8 cellular contexts compared by ENCODE assay signal in genomic region chr16:30874244-30874820, GRCh38. TPM values are rescaled to one million over a fixed set of nuclear protein-coding genes. Genes with fewer than 3 reads are reported as not detected.
DNase-seq lines count a peak whose midpoint lies in the region; ATAC-seq and TF ChIP-seq lines count a peak whose summit lies in the region.

No MANE protein-coding gene starts in this region.

- no peaks in the 10 kb centered on the region for H3K9me3 Mint-ChIP-seq in mesothelial cell of epicardium

- peak overlapping the region; percentile 88 for H3K4me3 Mint-ChIP-seq in mesothelial cell of epicardium

- TF ChIP-seq CTCF in left ventricle myocardium inferior (IDR thresholded peaks at IDR 0.05; ENCODE audit: borderline replicate concordance) (no peak), brain microvascular endothelial cell (IDR thresholded peaks at IDR 0.05; ENCODE audit: low read depth, low read length, missing control alignments) (no peak), mesothelial cell of epicardium (IDR thresholded peaks at IDR 0.05; ENCODE audit: unreplicated experiment) (no peak)

- H3K27me3 Mint-ChIP-seq in mesothelial cell of epicardium (ENCODE audit: low read depth) = no peaks in the 10 kb centered on the region

- in situ Hi-C loops in brain microvascular endothelial cell (cut with HindIII; ENCODE audit: low pct_ligation_motif_present, low sequenced_read_pairs) = no loop called here

- peak overlapping the region; percentile 100 for H3K27ac Mint-ChIP-seq in mesothelial cell of epicardium

- H3K4me3 ChIP-seq in left ventricle myocardium inferior (peak overlapping the region; percentile 99), brain microvascular endothelial cell (ENCODE audit: low read depth, low read length) (peak overlapping the region; percentile 91)

- no peak for ATAC-seq in HG02981 (IDR thresholded peaks at IDR 0.05; ENCODE audit: unreplicated experiment)
- ATAC-seq in HG02938 (IDR thresholded peaks at IDR 0.05; ENCODE audit: unreplicated experiment) = no peak

- DNase-seq in left ventricle myocardium inferior = no peak
- no peak for DNase-seq in cardiac septum (ENCODE audit: low spot score)
- DNase-seq in brain microvascular endothelial cell = no peak
- DNase-seq in mesothelial cell of epicardium (ENCODE audit: low spot score in 2 of 2, unreplicated experiment in 2 of 2) = no peak
- no peak for DNase-seq in NCI-H2171 treated with DMSO at 0.1 percent for 48 hours (lab: John Stamatoyannopoulos, UW)
- no peak for DNase-seq in midbrain (lab: John Stamatoyannopoulos, UW)

- no peaks in the 10 kb centered on the region for H3K9me3 ChIP-seq in left ventricle myocardium inferior (replicated peaks)

- intact Hi-C loops in left ventricle myocardium inferior (cut with micrococcal nuclease) (no loop called here), cardiac septum (cut with DNase I) (loop anchor here (5.0 kb wide), 1 partner anchor 97 kb away; no protein-coding TSS in a partner anchor)

- H3K27ac ChIP-seq in left ventricle myocardium inferior (replicated peaks) (peak overlapping the region; percentile 99), brain microvascular endothelial cell (peak overlapping the region; percentile 81)

- peaks cover 35% of the 10 kb centered on the region for H3K4me1 ChIP-seq in left ventricle myocardium inferior

- peaks cover 18% of the 10 kb centered on the region for H3K36me3 Mint-ChIP-seq in mesothelial cell of epicardium

- peaks cover 20% of the 10 kb centered on the region for H3K4me1 Mint-ChIP-seq in mesothelial cell of epicardium

- no peaks in the 10 kb centered on the region for H3K27me3 ChIP-seq in left ventricle myocardium inferior (ENCODE audit: low read depth)
- no peaks in the 10 kb centered on the region for H3K27me3 ChIP-seq in brain microvascular endothelial cell (replicated peaks)

- H3K36me3 ChIP-seq in left ventricle myocardium inferior (peaks cover 7% of the 10 kb centered on the region), brain microvascular endothelial cell (replicated peaks) (no peaks in the 10 kb centered on the region)

RNA-seq across cellular contexts. Expression of gene BCL7C, which starts 19.5 kb away (rescaled TPM):
- 25.2 TPM for total RNA-seq in left ventricle myocardium inferior
- total RNA-seq in cardiac septum = 27.6 TPM
- total RNA-seq in mesothelial cell of epicardium = 43.6 to 44.8 TPM (median 43.9 TPM) in 3 replicates

RNA-seq across cellular contexts. Expression of gene CTF1, which starts 22.1 kb away (rescaled TPM):
- 9.6 TPM for total RNA-seq in left ventricle myocardium inferior
- total RNA-seq in cardiac septum = 17.7 TPM
- total RNA-seq in mesothelial cell of epicardium = 9.1 to 11.5 TPM (median 10.3 TPM) in 3 replicates

RNA-seq across cellular contexts. Expression of gene FBXL19, which starts 49.0 kb away (rescaled TPM):
- total RNA-seq in left ventricle myocardium inferior (6.3 TPM), cardiac septum (8.0 TPM), mesothelial cell of epicardium (53.5 to 56.4 TPM (median 54.9 TPM) in 3 replicates)
